Comparison of ENCODE assay signal across 24 cellular contexts in genomic region chr7:1746491-1746975, GRCh38.
DNase-seq lines count a peak whose midpoint lies in the region; ATAC-seq, FAIRE-seq and TF ChIP-seq lines count a peak whose summit lies in the region.
"Had no signal": no experiment of that assay in that cellular context is flagged by ENCODE, and none has a peak within 500 bp of the region (broad histone marks: within the 10 kb centered on the region; RNA-seq: fewer than 3 reads in every experiment).

No MANE protein-coding gene starts in this region.

- WGBS in neuronal stem cell (ENCODE audit: extremely low coverage in 2 of 2, insufficient read length in 2 of 2, insufficient replicate concordance in 1 of 2), 2 donors, result no CpG with 5 or more reads among the region's 60 CpGs

- no peaks in the 10 kb centered on the region for H3K36me3 ChIP-seq in H7 (replicated peaks; ENCODE audit: control insufficient read depth, insufficient read depth, low read length)
- no peaks in the 10 kb centered on the region for H3K36me3 ChIP-seq in RWPE2 (ENCODE audit: low read depth)
- peaks cover 11 to 47% of the 10 kb centered on the region in 2 donors for H3K36me3 ChIP-seq in neuronal stem cell (replicated peaks in 1 of 2; ENCODE audit: control insufficient read depth in 2 of 2, insufficient read depth in 2 of 2, low read length in 2 of 2)
- H3K36me3 ChIP-seq: BE2C had no signal

- intact Hi-C loops in Right ventricle myocardium superior (cut with DNase I) (no loop called here), Right ventricle myocardium inferior (cut with DNase I) (no loop called here)

- H3K4me3 ChIP-seq in H7 (ENCODE audit: insufficient read depth, low read depth, low read length), result no peak overlapping the region
- H3K4me3 ChIP-seq in RWPE2 (ENCODE audit: severe bottlenecking), result no peak overlapping the region
- no peak overlapping the region for H3K4me3 ChIP-seq in neuronal stem cell (ENCODE audit: low read length in 2 of 2)
- H3K4me3 ChIP-seq: BLaER1 had no signal

- peak overlapping the region; percentile 30 for H2BK12ac ChIP-seq in neuronal stem cell (ENCODE audit: low read length)

- H3K14ac ChIP-seq in neuronal stem cell (ENCODE audit: low read length), result no peak overlapping the region

- no peak overlapping the region for H3K9ac ChIP-seq in neuronal stem cell (ENCODE audit: low read depth, low read length, poor library complexity)
- H3K9ac ChIP-seq: BLaER1 had no signal

- H3K27ac ChIP-seq in RWPE2 (ENCODE audit: poor library complexity, severe bottlenecking) (no peak overlapping the region), neuronal stem cell (replicated peaks; ENCODE audit: low read length) (no peak overlapping the region)
- H3K27ac ChIP-seq: BLaER1 had no signal

- H4K91ac ChIP-seq in neuronal stem cell (ENCODE audit: low read depth, low read length, poor library complexity), result no peak overlapping the region

- no peak overlapping the region for H2AK5ac ChIP-seq in neuronal stem cell (ENCODE audit: low read depth, low read length)

- no peaks in the 10 kb centered on the region for H3K9me3 ChIP-seq in RWPE2 (ENCODE audit: severe bottlenecking)
- H3K9me3 ChIP-seq in neuronal stem cell (replicated peaks in 1 of 2; ENCODE audit: control insufficient read depth in 2 of 2, insufficient read depth in 1 of 2, low read depth in 1 of 2, low read length in 2 of 2), result no peaks in the 10 kb centered on the region
- H3K9me3 ChIP-seq: BE2C, BLaER1 had no signal

- ATAC-seq in Right ventricle myocardium superior (ENCODE audit: poor library complexity) (no peak), Right ventricle myocardium inferior (no peak), RWPE2 (ENCODE audit: low read depth) (no peak), HG03520 (IDR thresholded peaks at IDR 0.05; ENCODE audit: unreplicated experiment) (no peak)

- TF ChIP-seq CTCF in RWPE2 (IDR thresholded peaks at IDR 0.05; ENCODE audit: poor library complexity, severe bottlenecking), result no peak

- no peaks in the 10 kb centered on the region for H3K4me1 ChIP-seq in RWPE2 (ENCODE audit: insufficient read depth, poor library complexity, severe bottlenecking)
- H3K4me1 ChIP-seq in neuronal stem cell (ENCODE audit: control insufficient read depth in 2 of 2, insufficient read depth in 1 of 2, low read depth in 1 of 2, low read length in 2 of 2), result peaks cover 0 to 6% of the 10 kb centered on the region in 2 donors
- H3K4me1 ChIP-seq: BE2C had no signal

- peak overlapping the region; percentile 65 for H3K23ac ChIP-seq in neuronal stem cell (ENCODE audit: low read depth, low read length, poor library complexity)

- H3K4me2 ChIP-seq in neuronal stem cell (ENCODE audit: insufficient read depth, low read length, poor library complexity, severe bottlenecking), result no peak overlapping the region
- H3K4me2 ChIP-seq: BLaER1 had no signal

- no peak for FAIRE-seq in HTR-8/SVneo (lab: Jason Lieb, UNC)
- FAIRE-seq: A204.1, G401.6, GM12891, GM19239 had no signal

- no peak overlapping the region for H3K4ac ChIP-seq in neuronal stem cell (ENCODE audit: low read length)

- H2BK15ac ChIP-seq in neuronal stem cell (ENCODE audit: low read length), result no peak overlapping the region

- H2BK120ac ChIP-seq in neuronal stem cell (ENCODE audit: low read depth, low read length), result no peak overlapping the region

- H3K18ac ChIP-seq in neuronal stem cell (ENCODE audit: low read length), result no peak overlapping the region

- H2BK5ac ChIP-seq in neuronal stem cell (ENCODE audit: low read length), result peak overlapping the region; percentile 5

- DNase-seq in Right ventricle myocardium superior (peak; percentile 24), Right ventricle myocardium inferior (ENCODE audit: missing footprints) (no peak), H7 (peak; percentile 63), RWPE2 (ENCODE audit: low spot score) (peak; percentile 58), neuronal stem cell (ENCODE audit: low spot score) (no peak), DMS153 (lab: John Stamatoyannopoulos, UW) (no peak), HTR-8/SVneo (ENCODE audit: insufficient read length, low spot score) (no peak)
- DNase-seq: 8988T; ACHN; BE2C; C1 segment of cervical spinal cord; CD4-positive, alpha-beta memory T cell; CD4-positive, CD25-positive, alpha-beta regulatory T cell; CD8-positive, alpha-beta memory T cell; COR-L47; DMS 273 treated with DMSO at 0.1 percent for 48 hours; DMS79 treated with DMSO at 0.1 percent for 48 hours; GF-D8 had no signal

- H3K27me3 ChIP-seq in H7 (ENCODE audit: control insufficient read depth, insufficient read depth, low read length), result no peaks in the 10 kb centered on the region
- H3K27me3 ChIP-seq in RWPE2 (ENCODE audit: insufficient read depth, poor library complexity, severe bottlenecking), result peaks cover 11% of the 10 kb centered on the region
- H3K27me3 ChIP-seq in neuronal stem cell (ENCODE audit: control insufficient read depth in 3 of 3, insufficient read depth in 3 of 3, low read depth in 1 of 3, low read length in 3 of 3), result no peaks in the 10 kb centered on the region
- H3K27me3 ChIP-seq: BE2C had no signal

- peaks cover 3% of the 10 kb centered on the region for H3K79me1 ChIP-seq in neuronal stem cell (ENCODE audit: low read depth, low read length)

- H2AFZ ChIP-seq in neuronal stem cell (ENCODE audit: low read length), result no peak overlapping the region

- H4K8ac ChIP-seq in neuronal stem cell (ENCODE audit: low read depth, low read length), result no peak overlapping the region

Comparison
In these comparisons a context has a peak if more than half of its experiments do, and no peak if none do; other contexts are left out.
1. DNase-seq: peak in Right ventricle myocardium superior (single experiment), H7 (single experiment) and RWPE2 (single experiment); none in Right ventricle myocardium inferior (single experiment), neuronal stem cell (single experiment), DMS153 (single experiment) and HTR-8/SVneo (single experiment).